16 cellular contexts compared by ENCODE assay signal in the genomic region with DNA sequence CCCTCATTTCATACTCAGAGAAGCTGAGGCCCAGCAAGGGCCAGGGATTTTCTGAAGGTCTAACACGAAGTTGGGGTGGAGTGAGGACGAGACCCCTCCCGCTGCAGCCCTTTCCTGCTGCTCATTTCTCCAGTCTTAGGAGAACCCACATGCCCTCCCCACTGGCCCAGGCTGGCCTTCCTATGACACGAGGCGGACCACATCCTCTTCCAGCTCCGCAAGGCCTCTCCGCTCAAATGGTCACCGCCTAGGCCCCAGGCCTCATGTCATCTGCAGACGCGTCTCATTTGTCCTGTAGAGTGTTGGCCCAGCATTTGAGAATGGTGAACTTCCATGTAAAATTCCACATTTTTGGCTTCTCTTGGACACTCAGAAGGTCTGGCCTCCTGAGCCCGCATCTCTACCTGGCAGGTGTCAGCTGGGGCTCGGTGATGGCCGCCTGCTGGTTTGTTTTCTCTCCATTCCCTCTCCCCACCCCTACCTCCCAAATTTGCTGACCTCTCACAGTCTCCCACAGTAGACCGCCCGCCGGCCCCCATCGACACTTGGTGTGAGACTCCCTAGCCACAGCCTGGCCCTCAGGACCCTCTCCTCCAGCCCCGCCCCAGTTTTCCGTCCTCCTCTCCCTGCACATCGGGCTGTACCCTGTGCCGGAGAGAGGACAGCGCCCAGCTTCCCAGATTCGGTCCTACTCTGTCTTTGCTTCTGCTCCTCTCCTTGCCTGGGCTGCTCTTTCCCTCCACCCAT. TPM values are rescaled to one million over a fixed set of nuclear protein-coding genes. Genes with fewer than 3 reads are reported as not detected.
DNase-seq lines count a peak whose midpoint lies in the region; ATAC-seq, FAIRE-seq and TF ChIP-seq lines count a peak whose summit lies in the region.
"Had no signal": no experiment of that assay in that cellular context is flagged by ENCODE, and none has a peak within 500 bp of the region (broad histone marks: within the 10 kb centered on the region; RNA-seq: fewer than 3 reads in every experiment).

No MANE protein-coding gene starts in this region.

- H3K9me3 ChIP-seq in GM23248 (ENCODE audit: low read depth) (no peaks in the 10 kb centered on the region), breast epithelium (no peaks in the 10 kb centered on the region), stomach smooth muscle (ENCODE audit: control insufficient read depth in 2 of 2, low read length in 2 of 2) (peaks cover 0 to 2% of the 10 kb centered on the region in 2 donors)

- TF ChIP-seq CTCF in breast epithelium (IDR thresholded peaks at IDR 0.05), result no peak

- H3K9me2 ChIP-seq in GM23248 (ENCODE audit: insufficient read depth), result no peaks in the 10 kb centered on the region

- no peak overlapping the region for H3K4me2 ChIP-seq in GM23248 (ENCODE audit: unreplicated experiment)

- H3K4me1 ChIP-seq in GM23248 (ENCODE audit: insufficient read depth), result peaks cover 17% of the 10 kb centered on the region
- no peaks in the 10 kb centered on the region for H3K4me1 ChIP-seq in breast epithelium
- peaks cover 48% of the 10 kb centered on the region for H3K4me1 ChIP-seq in stomach smooth muscle (ENCODE audit: control insufficient read depth, insufficient read depth, low read length)

- peak overlapping the region; percentile 87; the same call in 1 of the 2 replicates for H3K9ac ChIP-seq in GM23248
- peak overlapping the region in 1 of 2 donors; percentile 65 for H3K9ac ChIP-seq in stomach smooth muscle (ENCODE audit: low read length in 2 of 2)

- H2AFZ ChIP-seq in GM23248, result no peak overlapping the region

- H3K27ac ChIP-seq in GM23248, result no peak overlapping the region
- H3K27ac ChIP-seq in breast epithelium, result peak overlapping the region; percentile 80 to 84
- peak overlapping the region; percentile 18 for H3K27ac ChIP-seq in stomach smooth muscle (ENCODE audit: low read length)
- H3K27ac ChIP-seq: C4-2B had no signal

- no peaks in the 10 kb centered on the region for H4K20me1 ChIP-seq in GM23248 (ENCODE audit: insufficient read depth)

- ATAC-seq in GM19324 (IDR thresholded peaks at IDR 0.05; ENCODE audit: low FRiP score, unreplicated experiment), result no peak
- ATAC-seq: natural killer cell treated with Interleukin-12 subunit alpha and Interleukin-12 subunit beta and Interleukin-15 and Interleukin-18, amount 100 ng/mL, for 72 hours had no signal

- 94 to 99% methylated on average over 23 of the region's 23 CpGs for WGBS in GM23248 (ENCODE audit: low coverage in 1 of 2, low lambda C conversion rate in 2 of 2, missing lambda C conversion rate in 2 of 2), 2 experiments

- peaks cover 22% of the 10 kb centered on the region for H3F3A ChIP-seq in GM23248 (ENCODE audit: insufficient read depth)

- TF ChIP-seq POLR2A in breast epithelium (IDR thresholded peaks at IDR 0.05) (no peak), GM12891 (IDR thresholded peaks at IDR 0.05; ENCODE audit: low read depth, low read length) (no peak)

- intact Hi-C loops in breast epithelium (cut with DNase I; ENCODE audit: low total_unique reads), result no loop called here

- H3K4me3 ChIP-seq in GM23248, result no peak overlapping the region
- H3K4me3 ChIP-seq in breast epithelium, result no peak overlapping the region
- H3K4me3 ChIP-seq in stomach smooth muscle (ENCODE audit: low read length in 2 of 2), result no peak overlapping the region

- DNase-seq in GM23248, result no peak
- DNase-seq in breast epithelium (ENCODE audit: low spot score in 2 of 2), result no peak
- peak; percentile 28 for DNase-seq in midbrain (lab: John Stamatoyannopoulos, UW)
- DNase-seq in activated effector memory CD4-positive, alpha-beta T cell treated with Interleukin-2 at 50 U/mL for 16 hours, result no peak
- DNase-seq in GM12891 (ENCODE audit: insufficient read length, low spot score), result no peak
- DNase-seq in ecto neural progenitor cell (ENCODE audit: low spot score), result no peak
- DNase-seq: kidney; NCI-H1694 treated with DMSO at 0.1 percent for 48 hours; NCI-H748 treated with DMSO at 0.1 percent for 48 hours; RPMI8226; stimulated activated naive CD4-positive, alpha-beta T cell; T-helper 2 cell had no signal

- in situ Hi-C loops in GM23248 (cut with MboI), result no loop called here

- H3K79me2 ChIP-seq in GM23248 (ENCODE audit: insufficient read depth), result peaks cover 86% of the 10 kb centered on the region

- H3K36me3 ChIP-seq in GM23248 (ENCODE audit: low read depth) (peaks cover 16% of the 10 kb centered on the region; the same call in 1 of the 2 replicates), breast epithelium (no peaks in the 10 kb centered on the region), stomach smooth muscle (ENCODE audit: control insufficient read depth in 2 of 2, insufficient read depth in 2 of 2, low read length in 2 of 2) (peaks cover 8% of the 10 kb centered on the region in 2 donors)

- FAIRE-seq in GM12891 (lab: Jason Lieb, UNC), result no peak
- FAIRE-seq: kidney had no signal

- no peaks in the 10 kb centered on the region for H3K27me3 ChIP-seq in GM23248 (replicated peaks; ENCODE audit: insufficient read depth)
- no peaks in the 10 kb centered on the region for H3K27me3 ChIP-seq in breast epithelium
- no peaks in the 10 kb centered on the region for H3K27me3 ChIP-seq in stomach smooth muscle (ENCODE audit: control insufficient read depth in 1 of 2, insufficient read depth in 2 of 2, low read length in 2 of 2)

TF ChIP-seq in GM12891, 5 proteins besides CTCF, POLR2A, EP300 and RAD21:
- no peak for TF ChIP-seq PAX5 (IDR thresholded peaks at IDR 0.05; ENCODE audit: insufficient read depth, low read length, severe bottlenecking)
- no peak for TF ChIP-seq SPI1 (IDR thresholded peaks at IDR 0.05; ENCODE audit: low read depth, low read length)
- no peak for TF ChIP-seq POU2F2 (IDR thresholded peaks at IDR 0.05; ENCODE audit: low read depth, low read length)
- no peak for TF ChIP-seq TAF1 (IDR thresholded peaks at IDR 0.05; ENCODE audit: low read depth, low read length)
TF ChIP-seq in GM12891: peak in this region for 0.

RNA-seq across cellular contexts. Expression of gene ERGIC1, which starts 51.7 kb away (rescaled TPM):
- 233 and 235 TPM in 2 replicates for total RNA-seq in GM23248 (2014; rRNA removed; shearing (Covaris generic))
- polyA plus RNA-seq in GM23248 (2016; fragmentation: Nextera tagmentation; extraction: Ambion mirVana), result 66.4 and 75.8 TPM in 2 replicates
- total RNA-seq in breast epithelium, result 100 to 1,000 TPM in 1 of 3 donors, 10 to 100 TPM in 2; 86.6 to 139 (median 95.2) TPM
- 57.4 TPM for polyA plus RNA-seq in GM12891 (2012; ENCODE audit: low read depth, missing spikeins)
